9 cellular contexts compared by ENCODE assay signal in the genomic region with DNA sequence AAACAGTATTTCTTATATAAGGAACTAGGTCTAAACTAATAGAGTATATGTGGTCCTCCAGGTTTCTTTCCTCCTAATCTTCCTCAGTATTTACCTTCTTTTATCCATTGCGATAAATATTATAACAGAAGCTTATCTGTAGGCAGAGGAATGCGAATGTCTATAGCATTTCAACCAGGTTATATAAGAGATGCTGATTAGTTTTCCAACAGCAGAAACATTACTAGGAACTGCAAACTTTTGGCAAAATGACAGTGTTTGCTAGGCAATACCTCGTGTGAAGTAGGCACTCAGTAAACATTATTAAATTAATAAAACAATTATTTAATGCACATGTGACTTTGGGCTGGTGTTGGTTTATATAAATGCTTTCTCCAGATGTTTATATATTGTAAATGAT.
"Had no signal": no experiment of that assay in that cellular context is flagged by ENCODE, and none has a peak within 500 bp of the region (broad histone marks: within the 10 kb centered on the region; RNA-seq: fewer than 3 reads in every experiment).

No MANE protein-coding gene starts in this region.

- H3K9me3 ChIP-seq: HAP-1 had no signal

- H3K4me1 ChIP-seq: HAP-1 had no signal

- H3K4me3 ChIP-seq: GM23248, GM23338, HAP-1 had no signal

- H3K9ac ChIP-seq: GM23248 had no signal

- H3K9me3 Mint-ChIP-seq: GM23338, H9 had no signal

- H3K27ac Mint-ChIP-seq: GM23338, H9, HFFc6 had no signal

- H3K4me3 Mint-ChIP-seq: GM23338, H9, HFFc6 had no signal

- H3K27ac ChIP-seq: GM23248 had no signal

- FAIRE-seq: H1 had no signal

- DNase-seq: GM23248, GOT3, H7, H9, HCEC 1CT, HFFc6 had no signal

- H3K36me3 ChIP-seq: HAP-1 had no signal
